ENCODE assay signal across 8 cellular contexts in the genomic region with DNA sequence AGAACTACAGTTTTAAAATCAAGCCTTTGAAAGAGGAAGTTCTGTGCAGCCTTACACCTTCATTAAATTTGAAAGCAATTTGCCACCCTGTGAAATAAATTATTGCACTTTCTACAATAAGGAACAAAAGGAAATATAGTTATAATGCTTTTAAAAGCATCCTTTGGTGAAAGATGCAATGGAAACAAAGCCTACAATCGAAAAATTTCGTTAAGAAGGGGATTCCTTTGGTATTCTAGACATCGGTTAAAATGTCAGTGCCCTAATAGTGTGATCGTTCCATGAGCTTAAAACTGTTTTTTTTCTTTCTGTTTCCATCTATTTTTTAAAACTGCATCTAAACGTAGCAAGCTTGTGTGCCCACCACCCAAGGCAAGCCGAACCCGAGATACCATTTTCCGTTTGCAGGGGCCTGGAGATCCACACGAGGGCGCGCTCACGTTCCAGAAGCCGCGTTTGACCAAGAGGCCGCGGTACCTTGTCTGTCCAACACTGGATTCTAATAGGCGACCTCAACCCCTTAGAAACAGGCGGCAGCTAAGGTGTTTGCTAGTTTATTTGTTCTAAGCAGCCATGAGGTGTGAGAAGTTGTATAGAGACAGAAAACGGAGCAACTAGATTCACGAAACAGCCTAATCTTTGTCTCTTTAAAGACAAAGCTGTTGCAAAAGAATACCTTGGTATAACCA. TPM values are rescaled to one million over a fixed set of nuclear protein-coding genes. Genes with fewer than 3 reads are reported as not detected.
A peak's percentile ranks its signal among the peaks of the same experiment; 100 is the strongest.
DNase-seq lines count a peak whose midpoint lies in the region; ATAC-seq, FAIRE-seq and TF ChIP-seq lines count a peak whose summit lies in the region.

No MANE protein-coding gene starts in this region.

- TF ChIP-seq CTCF in cardiac muscle cell (IDR thresholded peaks at IDR 0.05; ENCODE audit: low read depth, low read length) (peak; percentile 80), GM12878 (IDR thresholded peaks at IDR 0.05 in 2 of 3, conservative IDR thresholded peaks at IDR 0.05 in 1 of 3; ENCODE audit: control insufficient read depth in 2 of 3, extremely low read depth in 1 of 3, insufficient read depth in 1 of 3, low read depth in 3 of 3, low read length in 3 of 3) (peak; percentile 60 to 79 (median 60); a peak in 5 of 6 replicates)

- no TSS peak for BruUV-seq in GM12878 (replicated peaks; lab: Mats Ljungman, UMichigan)

- 15% methylated on average over 20 of the region's 20 CpGs for WGBS in GM12878 (ENCODE audit: insufficient coverage, insufficient replicate concordance, low lambda C conversion rate, missing lambda C conversion rate)

- H3K4me1 ChIP-seq in cardiac muscle cell (ENCODE audit: low read depth) (peaks cover 2% of the 10 kb centered on the region), GM12878 (ENCODE audit: control insufficient read depth, insufficient read depth, low read length) (no peaks in the 10 kb centered on the region)

- in situ Hi-C loops in GM12878 (cut with MboI) = no loop called here

- H3K36me3 ChIP-seq in cardiac muscle cell (no peaks in the 10 kb centered on the region), GM12878 (ENCODE audit: control insufficient read depth in 2 of 2, insufficient read depth in 2 of 2, low read length in 1 of 2) (no peaks in the 10 kb centered on the region)

- 0 out of 2 replicates have a peak, but pooled peaks have one; percentile 24 for TF ChIP-seq RAD21 in GM12878 (IDR thresholded peaks at IDR 0.05; ENCODE audit: insufficient read depth, low read depth, low read length)

- POLR2A ChIA-PET in GM12878 (lab: Charles Lee) = interaction anchor here (0.9 kb wide), 1 partner anchor 1050 kb away, joined by 3 read pairs; no protein-coding TSS in a partner anchor

- peak overlapping the region in 3 of 8 donors; percentile 9 to 75 (median 44) for H3K4me3 Mint-ChIP-seq in naive B cell

- peaks cover 5% of the 10 kb centered on the region in 2 donors for H3K36me3 Mint-ChIP-seq in naive B cell

- peaks cover 9 to 16% (median 14%) of the 10 kb centered on the region in 3 donors for H3K4me1 Mint-ChIP-seq in naive B cell

- CTCF ChIA-PET in GM12878 (lab: Yijun Ruan, JAX) = interaction anchor here (0.5 to 2.5 kb wide), 18 partner anchors 9 to 1727 kb away, joined by 3 to 12 read pairs (median 4); no protein-coding TSS in a partner anchor

- no peak for TF ChIP-seq POLR2A in GM12878 (IDR thresholded peaks at IDR 0.05; ENCODE audit: low read depth, low read length)

- H3K4me2 ChIP-seq in GM12878 (ENCODE audit: control insufficient read depth, insufficient read depth) = no peak overlapping the region

- ATAC-seq in left cardiac atrium = no peak
- ATAC-seq in GM12878 = peak; percentile 79
- no peak for ATAC-seq in naive B cell (ENCODE audit: low read depth in 2 of 2)
- ATAC-seq in GM19328 (IDR thresholded peaks at IDR 0.05; ENCODE audit: unreplicated experiment) = no peak
- no peak for ATAC-seq in GM21529 (IDR thresholded peaks at IDR 0.05; ENCODE audit: unreplicated experiment)

- peaks cover 65 to 73% (median 72%) of the 10 kb centered on the region in 3 donors for H3K27me3 Mint-ChIP-seq in naive B cell

- peak overlapping the region in 4 of 6 donors; percentile 39 to 83 (median 65) for H3K27ac Mint-ChIP-seq in naive B cell

- H3K9ac ChIP-seq in GM12878 (ENCODE audit: control insufficient read depth, insufficient read depth, low read length) = no peak overlapping the region

- H4K20me1 ChIP-seq in GM12878 (ENCODE audit: control insufficient read depth, insufficient read depth) = no peaks in the 10 kb centered on the region

- SMC1A ChIA-PET in GM12878 (lab: Charles Lee; ENCODE audit: uncharacterized antibody, unreplicated experiment) = interaction anchor here (1.0 to 2.0 kb wide), 4 partner anchors 15 to 711 kb away, joined by 3 to 7 read pairs (median 4); no protein-coding TSS in a partner anchor

- no peak for TF ChIP-seq EP300 in GM12878 (IDR thresholded peaks at IDR 0.05; ENCODE audit: borderline replicate concordance in 1 of 2, control insufficient read depth in 1 of 2, low read depth in 2 of 2, low read length in 2 of 2)

- peaks cover 0 to 40% (median 8%) of the 10 kb centered on the region in 7 donors for H3K9me3 Mint-ChIP-seq in naive B cell

- no peaks in the 10 kb centered on the region for H3K9me3 ChIP-seq in cardiac muscle cell (ENCODE audit: low read depth)
- peaks cover 3% of the 10 kb centered on the region; the same call in 1 of the 3 replicates for H3K9me3 ChIP-seq in GM12878 (replicated peaks; ENCODE audit: control insufficient read depth, insufficient read depth, low read length)

- H3K79me2 ChIP-seq in GM12878 (ENCODE audit: control insufficient read depth, insufficient read depth, low read length) = no peaks in the 10 kb centered on the region

- no peak overlapping the region for H2AFZ ChIP-seq in GM12878 (ENCODE audit: control insufficient read depth, low read depth, low read length)

- RAD21 ChIA-PET in GM12878 (lab: Charles Lee; ENCODE audit: unreplicated experiment) = interaction anchor here (0.9 kb wide), 1 partner anchor 1032 kb away, joined by 3 read pairs; no protein-coding TSS in a partner anchor

- no peak for FAIRE-seq in GM12878 (lab: Jason Lieb, UNC)

- no peak overlapping the region for H3K4me3 ChIP-seq in cardiac muscle cell
- no peak overlapping the region for H3K4me3 ChIP-seq in GM12878

- H3K27ac ChIP-seq in cardiac muscle cell (no peak overlapping the region), GM12878 (ENCODE audit: control insufficient read depth, insufficient read depth) (no peak overlapping the region)

- peaks cover 99% of the 10 kb centered on the region for H3K27me3 ChIP-seq in cardiac muscle cell
- peaks cover 14 to 35% of the 10 kb centered on the region in 2 experiments for H3K27me3 ChIP-seq in GM12878 (replicated peaks in 1 of 2; ENCODE audit: control insufficient read depth in 2 of 2, insufficient read depth in 2 of 2, low read length in 1 of 2)

- peak; percentile 57 to 75 for DNase-seq in cardiac muscle cell (ENCODE audit: low read depth in 1 of 2, low spot score in 1 of 2)
- DNase-seq in left cardiac atrium = no peak
- DNase-seq in NCI-H2081 treated with DMSO at 0.1 percent for 48 hours (lab: John Stamatoyannopoulos, UW) = peak; percentile 55
- no peak for DNase-seq in GM12878 (ENCODE audit: low read depth, low spot score)
- DNase-seq in naive B cell = no peak
- DNase-seq in medulla oblongata (ENCODE audit: extremely low spot score) = no peak

- intact Hi-C loops in left cardiac atrium (cut with DNase I) = no loop called here
- intact Hi-C loops in GM12878 (cut with micrococcal nuclease; ENCODE audit: unreplicated experiment) = no loop called here

RNA-seq across cellular contexts. Expression of gene HOXD11, which starts 4.0 kb away (rescaled TPM):
- total RNA-seq in cardiac muscle cell (not detected in 2 replicates), left cardiac atrium (not detected), GM12878 (2014; rRNA removed) (not detected in 2 replicates), GM12878 (2014; rRNA removed; fragmentation: Illumina TruSeq; extraction: Trizol) (not detected in 2 replicates), GM12878 (2021) (not detected in 2 replicates)
- polyA plus RNA-seq in cardiac muscle cell (not detected in 2 replicates), GM12878 (2011; rRNA removed) (not detected in 2 replicates), GM12878 (2014; fragmentation: Illumina TruSeq; extraction: Trizol) (not detected in 2 replicates), GM12878 (2014; fragmentation: Nextera tagmentation; extraction: Ambion mirVana) (not detected), GM12878 (2014; rRNA removed) (not detected in 2 replicates), GM12878 (2016; fragmentation: Nextera tagmentation; extraction: Ambion mirVana) (not detected), naive B cell (ENCODE audit: low read depth in 6 of 6) (not detected)
- not detected in 2 replicates for total RNA-seq in GM12878 (2013; cell fraction: nucleolus; rRNA removed)
- not detected for polyA plus RNA-seq in GM12878 (2011; ENCODE audit: low read depth)
- not detected in 2 replicates for polyA plus RNA-seq in GM12878 (2011; cell fraction: cytosol; rRNA removed)
- polyA plus RNA-seq in GM12878 (2011; cell fraction: nucleus; rRNA removed) = not detected in 2 replicates
- polyA plus RNA-seq in GM12878 (2012) = not detected in 2 replicates
- polyA minus RNA-seq in GM12878 (2011; rRNA and poly(A)+ RNA removed) = not detected in 2 replicates
- 0.94 TPM in 1 of 2 replicates, not detected in the other for polyA minus RNA-seq in GM12878 (2011; cell fraction: cytosol; rRNA and poly(A)+ RNA removed)
- not detected in 2 replicates for polyA minus RNA-seq in GM12878 (2011; cell fraction: nucleus; rRNA and poly(A)+ RNA removed)

RNA-seq across cellular contexts. Expression of gene HOXD10, which starts 5.5 kb away (rescaled TPM):
- total RNA-seq in cardiac muscle cell (not detected in 2 replicates), left cardiac atrium (not detected), GM12878 (2014; rRNA removed) (not detected in 2 replicates), GM12878 (2014; rRNA removed; fragmentation: Illumina TruSeq; extraction: Trizol) (not detected in 2 replicates), GM12878 (2021) (not detected in 2 replicates)
- polyA plus RNA-seq in cardiac muscle cell (not detected in 2 replicates), GM12878 (2011; rRNA removed) (not detected in 2 replicates), GM12878 (2014; fragmentation: Illumina TruSeq; extraction: Trizol) (not detected in 2 replicates), GM12878 (2014; fragmentation: Nextera tagmentation; extraction: Ambion mirVana) (not detected), GM12878 (2014; rRNA removed) (not detected in 2 replicates), GM12878 (2016; fragmentation: Nextera tagmentation; extraction: Ambion mirVana) (not detected), naive B cell (ENCODE audit: low read depth in 6 of 6) (not detected)
- total RNA-seq in GM12878 (2013; cell fraction: nucleolus; rRNA removed) = not detected in 2 replicates
- not detected for polyA plus RNA-seq in GM12878 (2011; ENCODE audit: low read depth)
- not detected in 2 replicates for polyA plus RNA-seq in GM12878 (2011; cell fraction: cytosol; rRNA removed)
- polyA plus RNA-seq in GM12878 (2011; cell fraction: nucleus; rRNA removed) = not detected in 2 replicates
- not detected in 2 replicates for polyA plus RNA-seq in GM12878 (2012)
- polyA minus RNA-seq in GM12878 (2011; rRNA and poly(A)+ RNA removed) = not detected in 2 replicates
- not detected in 2 replicates for polyA minus RNA-seq in GM12878 (2011; cell fraction: cytosol; rRNA and poly(A)+ RNA removed)
- polyA minus RNA-seq in GM12878 (2011; cell fraction: nucleus; rRNA and poly(A)+ RNA removed) = not detected in 2 replicates

RNA-seq across cellular contexts. Expression of gene HOXD9, which starts 11.4 kb away (rescaled TPM):
- total RNA-seq in cardiac muscle cell (not detected in 2 replicates), left cardiac atrium (under 1 TPM; 0.13 to 0.27 TPM), GM12878 (2014; rRNA removed) (not detected in 2 replicates), GM12878 (2014; rRNA removed; fragmentation: Illumina TruSeq; extraction: Trizol) (not detected in 2 replicates), GM12878 (2021) (not detected in 2 replicates)
- polyA plus RNA-seq in cardiac muscle cell (not detected in 2 replicates), GM12878 (2011; rRNA removed) (not detected in 2 replicates), GM12878 (2014; fragmentation: Illumina TruSeq; extraction: Trizol) (not detected in 2 replicates), GM12878 (2014; fragmentation: Nextera tagmentation; extraction: Ambion mirVana) (not detected), GM12878 (2014; rRNA removed) (not detected in 2 replicates), GM12878 (2016; fragmentation: Nextera tagmentation; extraction: Ambion mirVana) (not detected), naive B cell (ENCODE audit: low read depth in 6 of 6) (not detected)
- not detected in 2 replicates for total RNA-seq in GM12878 (2013; cell fraction: nucleolus; rRNA removed)
- not detected for polyA plus RNA-seq in GM12878 (2011; ENCODE audit: low read depth)
- not detected in 2 replicates for polyA plus RNA-seq in GM12878 (2011; cell fraction: cytosol; rRNA removed)
- polyA plus RNA-seq in GM12878 (2011; cell fraction: nucleus; rRNA removed) = not detected in 2 replicates
- polyA plus RNA-seq in GM12878 (2012) = not detected in 2 replicates
- not detected in 2 replicates for polyA minus RNA-seq in GM12878 (2011; rRNA and poly(A)+ RNA removed)
- not detected in 2 replicates for polyA minus RNA-seq in GM12878 (2011; cell fraction: cytosol; rRNA and poly(A)+ RNA removed)
- not detected in 2 replicates for polyA minus RNA-seq in GM12878 (2011; cell fraction: nucleus; rRNA and poly(A)+ RNA removed)

RNA-seq across cellular contexts. Expression of gene HOXD12, which starts 11.5 kb away (rescaled TPM):
- total RNA-seq in cardiac muscle cell = not detected in 2 replicates
- not detected in 2 replicates for polyA plus RNA-seq in cardiac muscle cell
- not detected for total RNA-seq in left cardiac atrium
- not detected in 2 replicates for total RNA-seq in GM12878 (2013; cell fraction: nucleolus; rRNA removed)
- not detected in 2 replicates for total RNA-seq in GM12878 (2014; rRNA removed)
- total RNA-seq in GM12878 (2014; rRNA removed; fragmentation: Illumina TruSeq; extraction: Trizol) = not detected in 2 replicates
- total RNA-seq in GM12878 (2021) = not detected in 2 replicates
- polyA plus RNA-seq in GM12878 (2011; ENCODE audit: low read depth) = not detected
- not detected in 2 replicates for polyA plus RNA-seq in GM12878 (2011; rRNA removed)
- polyA plus RNA-seq in GM12878 (2011; cell fraction: cytosol; rRNA removed) = not detected in 2 replicates
- not detected in 2 replicates for polyA plus RNA-seq in GM12878 (2011; cell fraction: nucleus; rRNA removed)
- polyA plus RNA-seq in GM12878 (2012) = not detected in 2 replicates
- polyA plus RNA-seq in GM12878 (2014; fragmentation: Illumina TruSeq; extraction: Trizol) = not detected in 2 replicates
- not detected for polyA plus RNA-seq in GM12878 (2014; fragmentation: Nextera tagmentation; extraction: Ambion mirVana)
- not detected in 2 replicates for polyA plus RNA-seq in GM12878 (2014; rRNA removed)
- polyA plus RNA-seq in GM12878 (2016; fragmentation: Nextera tagmentation; extraction: Ambion mirVana) = not detected
- polyA minus RNA-seq in GM12878 (2011; rRNA and poly(A)+ RNA removed) = not detected in 2 replicates
- polyA minus RNA-seq in GM12878 (2011; cell fraction: cytosol; rRNA and poly(A)+ RNA removed) = not detected in 2 replicates
- not detected in 2 replicates for polyA minus RNA-seq in GM12878 (2011; cell fraction: nucleus; rRNA and poly(A)+ RNA removed)
- not detected for polyA plus RNA-seq in naive B cell (ENCODE audit: low read depth in 6 of 6)

RNA-seq across cellular contexts. Expression of gene HOXD8, which starts 18.4 kb away (rescaled TPM):
- total RNA-seq in cardiac muscle cell (not detected in 2 replicates), left cardiac atrium (1 to 10 TPM; 1.2 to 1.3 TPM), GM12878 (2014; rRNA removed) (not detected in 2 replicates), GM12878 (2014; rRNA removed; fragmentation: Illumina TruSeq; extraction: Trizol) (not detected in 2 replicates), GM12878 (2021) (not detected in 2 replicates)
- polyA plus RNA-seq in cardiac muscle cell (not detected in 2 replicates), GM12878 (2011; rRNA removed) (not detected in 2 replicates), GM12878 (2014; fragmentation: Illumina TruSeq; extraction: Trizol) (not detected in 2 replicates), GM12878 (2014; fragmentation: Nextera tagmentation; extraction: Ambion mirVana) (not detected), GM12878 (2014; rRNA removed) (not detected in 2 replicates), GM12878 (2016; fragmentation: Nextera tagmentation; extraction: Ambion mirVana) (not detected), naive B cell (ENCODE audit: low read depth in 6 of 6) (not detected)
- not detected in 2 replicates for total RNA-seq in GM12878 (2013; cell fraction: nucleolus; rRNA removed)
- not detected for polyA plus RNA-seq in GM12878 (2011; ENCODE audit: low read depth)
- not detected in 2 replicates for polyA plus RNA-seq in GM12878 (2011; cell fraction: cytosol; rRNA removed)
- not detected in 2 replicates for polyA plus RNA-seq in GM12878 (2011; cell fraction: nucleus; rRNA removed)
- polyA plus RNA-seq in GM12878 (2012) = not detected in 2 replicates
- not detected in 2 replicates for polyA minus RNA-seq in GM12878 (2011; rRNA and poly(A)+ RNA removed)
- polyA minus RNA-seq in GM12878 (2011; cell fraction: cytosol; rRNA and poly(A)+ RNA removed) = not detected in 2 replicates
- not detected in 2 replicates for polyA minus RNA-seq in GM12878 (2011; cell fraction: nucleus; rRNA and poly(A)+ RNA removed)

Comparison
In these comparisons a context has a peak if more than half of its experiments do, and no peak if none do; other contexts are left out.
1. DNase-seq: peak in cardiac muscle cell (2 of 2) and NCI-H2081 treated with DMSO at 0.1 percent for 48 hours (single experiment); none in left cardiac atrium (single experiment), GM12878 (single experiment), naive B cell (single experiment) and medulla oblongata (single experiment).